In genomic region chr3:52388933-52389332, GRCh38 we compare ENCODE assay signal across 19 cellular contexts. TPM values are rescaled to one million over a fixed set of nuclear protein-coding genes. Genes with fewer than 3 reads are reported as not detected.
DNase-seq lines count a peak whose midpoint lies in the region; ATAC-seq and TF ChIP-seq lines count a peak whose summit lies in the region.
"Had no signal": no experiment of that assay in that cellular context is flagged by ENCODE, and none has a peak within 500 bp of the region (broad histone marks: within the 10 kb centered on the region; RNA-seq: fewer than 3 reads in every experiment).

No MANE protein-coding gene starts in this region.

- no peaks in the 10 kb centered on the region for H3K9me3 ChIP-seq in HCT116 (ENCODE audit: control insufficient read depth in 1 of 2, insufficient read depth in 1 of 2, low read depth in 1 of 2, low read length in 2 of 2)
- no peaks in the 10 kb centered on the region for H3K9me3 ChIP-seq in PC-3 (ENCODE audit: low read length)
- H3K9me3 ChIP-seq: adrenal gland, neutrophil had no signal

- POLR2A ChIA-PET in HCT116 (lab: Charles Lee), result interaction anchor here (0.9 kb wide), 1 partner anchor 148 kb away, joined by 3 read pairs; no protein-coding TSS in a partner anchor
- POLR2A ChIA-PET in PC-3 (lab: Charles Lee; ENCODE audit: unreplicated experiment), result no interaction called here
- POLR2A ChIA-PET in activated CD4-positive, alpha-beta memory T cell treated with anti-CD3 and anti-CD28 coated beads, Interleukin-2, amount 10 ng/mL, durations not matched to agents 7 days and 5 days (lab: Charles Lee), result interaction anchor here (1.1 kb wide), 1 partner anchor 23 kb away, joined by 3 read pairs; no protein-coding TSS in a partner anchor

- H3F3A ChIP-seq in PC-3 (ENCODE audit: low read length, unreplicated experiment), result no peaks in the 10 kb centered on the region

- no peak overlapping the region for H3K4me3 ChIP-seq in HCT116 (replicated peaks in 1 of 2; ENCODE audit: low read depth in 1 of 2, low read length in 2 of 2)
- H3K4me3 ChIP-seq in PC-3 (ENCODE audit: low read length), result no peak overlapping the region
- H3K4me3 ChIP-seq in fibroblast of the aortic adventitia (ENCODE audit: low read depth, low read length), result no peak overlapping the region
- H3K4me3 ChIP-seq: adrenal gland, dorsolateral prefrontal cortex had no signal

- H3K4me1 ChIP-seq in HCT116 (ENCODE audit: control insufficient read depth in 1 of 2, insufficient read depth in 2 of 2, low read length in 2 of 2), result peaks cover 6 to 11% of the 10 kb centered on the region in 2 experiments; a peak in 3 of 4 replicates
- H3K4me1 ChIP-seq in PC-3 (ENCODE audit: insufficient read depth, low read length), result no peaks in the 10 kb centered on the region
- H3K4me1 ChIP-seq: adrenal gland had no signal

- H3K9ac ChIP-seq in HCT116 (ENCODE audit: low read length) (no peak overlapping the region), PC-3 (ENCODE audit: low read length) (no peak overlapping the region)

- no peak overlapping the region for H3K4me2 ChIP-seq in HCT116 (ENCODE audit: low read length)
- no peak overlapping the region for H3K4me2 ChIP-seq in PC-3 (ENCODE audit: low read length)

- intact Hi-C loops in HCT116 (cut with micrococcal nuclease), result no loop called here
- intact Hi-C loops in PC-3 (cut with micrococcal nuclease), result no loop called here
- intact Hi-C loops in head of caudate nucleus (cut with DNase I), result no loop called here

- H3K27me3 ChIP-seq in HCT116 (ENCODE audit: insufficient read depth, low read length), result no peaks in the 10 kb centered on the region
- no peaks in the 10 kb centered on the region for H3K27me3 ChIP-seq in PC-3 (ENCODE audit: low read length)
- H3K27me3 ChIP-seq: adrenal gland, dorsolateral prefrontal cortex, neutrophil had no signal

- no peak overlapping the region for H2AFZ ChIP-seq in HCT116 (ENCODE audit: low read depth, low read length, poor library complexity, severe bottlenecking)
- no peak overlapping the region for H2AFZ ChIP-seq in PC-3 (ENCODE audit: low read length)

- no peaks in the 10 kb centered on the region for H3K9me3 Mint-ChIP-seq in activated CD4-positive, alpha-beta memory T cell treated with anti-CD3 and anti-CD28 coated beads, Interleukin-2, amount 10 ng/mL, durations not matched to agents 7 days and 5 days
- H3K9me3 Mint-ChIP-seq: CD4-positive, CD25-positive, alpha-beta regulatory T cell had no signal

- H3K36me3 ChIP-seq in HCT116 (ENCODE audit: control insufficient read depth in 1 of 2, insufficient read depth in 2 of 2, low read length in 2 of 2) (no peaks in the 10 kb centered on the region), PC-3 (ENCODE audit: low read depth, low read length) (no peaks in the 10 kb centered on the region)

- H3K79me2 ChIP-seq in HCT116 (ENCODE audit: insufficient read depth, low read length), result no peaks in the 10 kb centered on the region
- no peaks in the 10 kb centered on the region for H3K79me2 ChIP-seq in PC-3 (ENCODE audit: low read length)

- RAD21 ChIA-PET in HCT116 (lab: Charles Lee; ENCODE audit: low non-redundant PET in 1 of 2, low total read pairs in 2 of 2, uncharacterized antibody in 2 of 2, unreplicated experiment in 2 of 2), result no interaction called here

- no peak overlapping the region for H3K27ac ChIP-seq in HCT116 (ENCODE audit: low read depth, low read length)
- no peak overlapping the region for H3K27ac ChIP-seq in PC-3 (ENCODE audit: low read length)
- H3K27ac ChIP-seq: adrenal gland, dorsolateral prefrontal cortex, neutrophil had no signal

- DNase-seq in 8988T (peak; percentile 74), HCT116 (ENCODE audit: low read depth, low spot score) (no peak), PC-3 (peak; percentile 14), fibroblast of the aortic adventitia (ENCODE audit: low read depth) (no peak), head of caudate nucleus (no peak)
- no peak for DNase-seq in activated CD4-positive, alpha-beta T cell treated with anti-CD3 and anti-CD28 coated beads for 1 hour
- DNase-seq in activated CD4-positive, alpha-beta memory T cell treated with anti-CD3 and anti-CD28 coated beads, Interleukin-2, amount 10 ng/mL, durations not matched to agents 7 days and 5 days, result no peak
- DNase-seq: activated CD4-positive, alpha-beta T cell treated with anti-CD3 and anti-CD28 coated beads, Interleukin-2, amount 50 U/mL, for 4 hours; activated gamma-delta T cell treated with Interleukin-2 at 50 U/mL for 16 hours; adrenal gland; CD4-positive, CD25-positive, alpha-beta regulatory T cell; dorsolateral prefrontal cortex; NCI-H2029; substantia nigra had no signal

- H4K20me1 ChIP-seq in HCT116 (ENCODE audit: insufficient read depth), result no peaks in the 10 kb centered on the region
- H4K20me1 ChIP-seq in PC-3 (ENCODE audit: low read length), result no peaks in the 10 kb centered on the region

- TF ChIP-seq CTCF in HCT116 (IDR thresholded peaks at IDR 0.05 in 2 of 3, conservative IDR thresholded peaks at IDR 0.05 in 1 of 3; ENCODE audit: borderline replicate concordance in 1 of 3, insufficient read depth in 1 of 3, low read depth in 2 of 3, low read length in 2 of 3) (peak in 2 of 3 experiments; percentile 10 to 20; a peak in 1 of 6 replicates), PC-3 (conservative IDR thresholded peaks at IDR 0.05; ENCODE audit: low read depth, low read length) (peak; percentile 28; the same call in 1 of the 2 replicates), fibroblast of the aortic adventitia (IDR thresholded peaks at IDR 0.05; ENCODE audit: insufficient read depth, low read length) (peak; percentile 4)

- TF ChIP-seq POLR2A in HCT116 (IDR thresholded peaks at IDR 0.05; ENCODE audit: borderline replicate concordance, extremely low read depth, insufficient read depth, insufficient read length), result no peak

- H3K4me1 Mint-ChIP-seq in activated CD4-positive, alpha-beta memory T cell treated with anti-CD3 and anti-CD28 coated beads, Interleukin-2, amount 10 ng/mL, durations not matched to agents 7 days and 5 days, result no peaks in the 10 kb centered on the region
- H3K4me1 Mint-ChIP-seq: CD4-positive, CD25-positive, alpha-beta regulatory T cell had no signal

- no peaks in the 10 kb centered on the region for H3K27me3 Mint-ChIP-seq in activated CD4-positive, alpha-beta memory T cell treated with anti-CD3 and anti-CD28 coated beads, Interleukin-2, amount 10 ng/mL, durations not matched to agents 7 days and 5 days
- H3K27me3 Mint-ChIP-seq: CD4-positive, CD25-positive, alpha-beta regulatory T cell had no signal

- H3K27ac Mint-ChIP-seq in activated CD4-positive, alpha-beta memory T cell treated with anti-CD3 and anti-CD28 coated beads, Interleukin-2, amount 10 ng/mL, durations not matched to agents 7 days and 5 days, result no peak overlapping the region
- H3K27ac Mint-ChIP-seq: CD4-positive, CD25-positive, alpha-beta regulatory T cell had no signal

- ATAC-seq in HCT116 (peak; percentile 43), PC-3 (peak; percentile 61), HG03442 (IDR thresholded peaks at IDR 0.05; ENCODE audit: unreplicated experiment) (no peak)
- ATAC-seq: esophagus mucosa had no signal

- BruUV-seq in HCT116 (replicated peaks; lab: Mats Ljungman, UMichigan) (no TSS peak), PC-3 (replicated peaks; lab: Mats Ljungman, UMichigan) (no TSS peak)

- no peak overlapping the region for H3K4me3 Mint-ChIP-seq in activated CD4-positive, alpha-beta memory T cell treated with anti-CD3 and anti-CD28 coated beads, Interleukin-2, amount 10 ng/mL, durations not matched to agents 7 days and 5 days
- H3K4me3 Mint-ChIP-seq: CD4-positive, CD25-positive, alpha-beta regulatory T cell had no signal

- TF ChIP-seq RAD21 in HCT116 (IDR thresholded peaks at IDR 0.05; ENCODE audit: low read depth), result no peak

- CTCF ChIA-PET in HCT116 (lab: Charles Lee), result no interaction called here
- CTCF ChIA-PET in PC-3 (lab: Charles Lee), result interaction anchor here (0.6 kb wide), 1 partner anchor 23 kb away, joined by 3 read pairs; no protein-coding TSS in a partner anchor
- CTCF ChIA-PET in activated CD4-positive, alpha-beta memory T cell treated with anti-CD3 and anti-CD28 coated beads, Interleukin-2, amount 10 ng/mL, durations not matched to agents 7 days and 5 days (lab: Charles Lee), result interaction anchor here (1.3 to 2.0 kb wide), 2 partner anchors 10 to 168 kb away, joined by 3 to 4 read pairs; no protein-coding TSS in a partner anchor

- H3K9me2 ChIP-seq in HCT116 (ENCODE audit: insufficient read depth) (no peaks in the 10 kb centered on the region), PC-3 (replicated peaks; ENCODE audit: low read length) (no peaks in the 10 kb centered on the region)

- peaks cover 12% of the 10 kb centered on the region for H3K36me3 Mint-ChIP-seq in activated CD4-positive, alpha-beta memory T cell treated with anti-CD3 and anti-CD28 coated beads, Interleukin-2, amount 10 ng/mL, durations not matched to agents 7 days and 5 days (ENCODE audit: low read depth)

TF ChIP-seq in HCT116, 20 proteins besides CTCF, POLR2A, EP300 and RAD21 (continues in another document):
- TF ChIP-seq ELF1 (IDR thresholded peaks at IDR 0.05; ENCODE audit: borderline replicate concordance, low read depth) (no peak), SP1 (IDR thresholded peaks at IDR 0.05; ENCODE audit: low read depth) (no peak), EGR1 (IDR thresholded peaks at IDR 0.05; ENCODE audit: low read depth) (no peak), CEBPB (IDR thresholded peaks at IDR 0.05; ENCODE audit: low read depth) (no peak), JUND (IDR thresholded peaks at IDR 0.05) (no peak), EZH2phosphoT487 (IDR thresholded peaks at IDR 0.05; ENCODE audit: borderline replicate concordance) (no peak), CBX3 (IDR thresholded peaks at IDR 0.05; ENCODE audit: low read depth) (no peak), TCF7L2 (IDR thresholded peaks at IDR 0.05; ENCODE audit: borderline replicate concordance, extremely low read depth, insufficient read depth, insufficient read length) (no peak)

RNA-seq across cellular contexts. Expression of gene BAP1, which starts 20.9 kb away (rescaled TPM):
- 72.0 TPM for total RNA-seq in HCT116 (2021; ENCODE audit: unreplicated experiment)
- 47.3 and 50.3 TPM in 2 replicates for polyA plus RNA-seq in HCT116 (2012)
- 103 and 108 TPM in 2 replicates for total RNA-seq in PC-3 (2014; rRNA removed)
- 41.2 and 54.9 TPM in 2 replicates for total RNA-seq in fibroblast of the aortic adventitia (ENCODE audit: low replicate concordance)
- total RNA-seq in activated CD4-positive, alpha-beta memory T cell treated with anti-CD3 and anti-CD28 coated beads, Interleukin-2, amount 10 ng/mL, durations not matched to agents 7 days and 5 days, result 100 to 1,000 TPM in 1 of 2 experiments, 10 to 100 TPM in 1; 90.4 to 100 TPM

RNA-seq across cellular contexts. Expression of gene PHF7, which starts 21.5 kb away (rescaled TPM):
- 10.0 TPM for total RNA-seq in HCT116 (2021; ENCODE audit: unreplicated experiment)
- polyA plus RNA-seq in HCT116 (2012), result 6.1 and 9.1 TPM in 2 replicates
- 7.3 and 8.5 TPM in 2 replicates for total RNA-seq in PC-3 (2014; rRNA removed)
- 5.8 and 9.0 TPM in 2 replicates for total RNA-seq in fibroblast of the aortic adventitia (ENCODE audit: low replicate concordance)
- 10 to 100 TPM; 22.6 to 23.6 TPM for total RNA-seq in activated CD4-positive, alpha-beta memory T cell treated with anti-CD3 and anti-CD28 coated beads, Interleukin-2, amount 10 ng/mL, durations not matched to agents 7 days and 5 days

RNA-seq across cellular contexts. Expression of gene SEMA3G, which starts 56.0 kb away (rescaled TPM):
- 4.2 TPM for total RNA-seq in HCT116 (2021; ENCODE audit: unreplicated experiment)
- 1.3 and 1.4 TPM in 2 replicates for polyA plus RNA-seq in HCT116 (2012)
- total RNA-seq in PC-3 (2014; rRNA removed), result 0.77 and 1.6 TPM in 2 replicates
- 0.49 TPM in 1 of 2 replicates, not detected in the other for total RNA-seq in fibroblast of the aortic adventitia (ENCODE audit: low replicate concordance)
- total RNA-seq in activated CD4-positive, alpha-beta memory T cell treated with anti-CD3 and anti-CD28 coated beads, Interleukin-2, amount 10 ng/mL, durations not matched to agents 7 days and 5 days, result under 1 TPM; 0.18 to 0.20 TPM
- total RNA-seq: LHCN-M2 had no signal
- polyA plus RNA-seq: AG04450 had no signal

Comparison
In these comparisons a context has a peak if more than half of its experiments do, and no peak if none do; other contexts are left out.
1. DNase-seq: peak in 8988T (single experiment) and PC-3 (single experiment); none in HCT116 (single experiment), fibroblast of the aortic adventitia (single experiment), activated CD4-positive, alpha-beta T cell treated with anti-CD3 and anti-CD28 coated beads for 1 hour (single experiment), head of caudate nucleus (0 of 42) and activated CD4-positive, alpha-beta memory T cell treated with anti-CD3 and anti-CD28 coated beads, Interleukin-2, amount 10 ng/mL, durations not matched to agents 7 days and 5 days (single experiment).
2. Peak in every context shown above with its lines, with median percentiles within 50 percentile points of each other: CTCF ChIP-seq.